ENCODE assay signal across 13 cellular contexts in the genomic region with DNA sequence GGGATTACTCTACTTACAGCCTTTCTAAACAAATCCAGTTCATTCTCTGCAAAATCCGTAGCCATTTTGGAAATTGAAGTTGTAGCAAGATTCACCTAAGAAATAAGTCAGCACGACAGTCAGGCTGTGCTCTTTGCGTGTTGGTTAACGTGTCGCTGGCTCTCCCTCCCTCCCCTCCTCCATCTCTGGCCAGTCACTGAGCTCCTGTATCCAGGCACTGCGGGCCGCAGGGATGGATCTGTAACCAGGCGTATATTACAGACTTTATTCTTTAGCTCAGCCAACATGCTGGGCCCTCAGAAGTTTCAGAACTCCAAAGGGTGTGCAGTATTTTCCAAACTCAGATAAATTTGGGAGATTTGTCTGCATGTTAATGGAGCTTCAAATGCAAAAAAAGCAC. TPM values are rescaled to one million over a fixed set of nuclear protein-coding genes. Genes with fewer than 3 reads are reported as not detected.
A peak's percentile ranks its signal among the peaks of the same experiment; 100 is the strongest.
DNase-seq lines count a peak whose midpoint lies in the region; ATAC-seq and TF ChIP-seq lines count a peak whose summit lies in the region.
"Had no signal": no experiment of that assay in that cellular context is flagged by ENCODE, and none has a peak within 500 bp of the region (broad histone marks: within the 10 kb centered on the region; RNA-seq: fewer than 3 reads in every experiment).

No MANE protein-coding gene starts in this region.

- H3K4me2 ChIP-seq in OCI-LY3 (ENCODE audit: low read length) = peak overlapping the region; percentile 89; the same call in 1 of the 2 replicates
- H3K4me2 ChIP-seq: smooth muscle cell had no signal

- no peak overlapping the region; the same call in 1 of the 2 replicates for H3K9ac ChIP-seq in OCI-LY3 (ENCODE audit: low read length)
- H3K9ac ChIP-seq in colonic mucosa (ENCODE audit: low read depth in 2 of 2, low read length in 2 of 2) = no peak overlapping the region

- peaks cover 68% of the 10 kb centered on the region for H3K4me1 ChIP-seq in OCI-LY3 (ENCODE audit: low read length)
- H3K4me1 ChIP-seq in colonic mucosa = peaks cover 37% of the 10 kb centered on the region
- peaks cover 39 to 85% (median 65%) of the 10 kb centered on the region in 4 donors for H3K4me1 ChIP-seq in stomach

- no peak for DNase-seq in activated T-cell treated with anti-CD3 and anti-CD28 coated beads, Interleukin-2, amount 50 U/mL, for 24 hours
- no peak for DNase-seq in activated T-cell treated with anti-CD3 and anti-CD28 coated beads, Interleukin-2, amount 50 U/mL, for 4 hours
- no peak for DNase-seq in colonic mucosa
- DNase-seq in stomach = no peak
- no peak for DNase-seq in AG20443 (ENCODE audit: low spot score)
- no peak for DNase-seq in SIG-M5 treated with dmso at 0.1 percent for 504 hours (lab: John Stamatoyannopoulos, UW; ENCODE audit: unreplicated experiment)
- DNase-seq in OCI-M2 (lab: John Stamatoyannopoulos, UW; ENCODE audit: unreplicated experiment) = no peak
- DNase-seq: activated T-cell treated with anti-CD3 and anti-CD28 coated beads, Interleukin-2, amount 50 U/mL, for 48 hours; central memory CD4-positive, alpha-beta T cell; NCI-H510A treated with DMSO at 0.1 percent for 48 hours had no signal

- no peaks in the 10 kb centered on the region for H4K20me1 ChIP-seq in OCI-LY3 (ENCODE audit: insufficient read depth, low read length)

- H3K27me3 Mint-ChIP-seq in activated T-cell treated with anti-CD3 and anti-CD28 coated beads, Interleukin-2, amount 50 U/mL, for 24 hours = no peaks in the 10 kb centered on the region
- H3K27me3 Mint-ChIP-seq in activated T-cell treated with anti-CD3 and anti-CD28 coated beads, Interleukin-2, amount 50 U/mL, for 4 hours (ENCODE audit: low read depth) = no peaks in the 10 kb centered on the region

- no peak for TF ChIP-seq POLR2A in stomach (IDR thresholded peaks at IDR 0.05)

- H2AFZ ChIP-seq in OCI-LY3 (ENCODE audit: low read depth, low read length) = no peak overlapping the region

- no peaks in the 10 kb centered on the region for H3K9me3 Mint-ChIP-seq in activated T-cell treated with anti-CD3 and anti-CD28 coated beads, Interleukin-2, amount 50 U/mL, for 24 hours
- no peaks in the 10 kb centered on the region for H3K9me3 Mint-ChIP-seq in activated T-cell treated with anti-CD3 and anti-CD28 coated beads, Interleukin-2, amount 50 U/mL, for 4 hours

- H3K79me2 ChIP-seq in OCI-LY3 (ENCODE audit: low read length) = no peaks in the 10 kb centered on the region

- intact Hi-C loops in colonic mucosa (cut with DNase I) (loop anchor here (5.0 kb wide), 1 partner anchor 133 kb away; no protein-coding TSS in a partner anchor), stomach (cut with DNase I; ENCODE audit: low total_unique reads) (no loop called here)

- H3K4me3 ChIP-seq in OCI-LY3 (ENCODE audit: low read length) (no peak overlapping the region), colonic mucosa (no peak overlapping the region), stomach (no peak overlapping the region)
- H3K4me3 ChIP-seq: smooth muscle cell, tibial artery had no signal

- no peak for ATAC-seq in activated T-cell treated with anti-CD3 and anti-CD28 coated beads, Interleukin-2, amount 50 U/mL, for 4 hours

- H3K9me3 ChIP-seq in OCI-LY3 (ENCODE audit: insufficient read depth, low read length) (no peaks in the 10 kb centered on the region; the same call in 1 of the 2 replicates), colonic mucosa (no peaks in the 10 kb centered on the region), stomach (no peaks in the 10 kb centered on the region)
- H3K9me3 ChIP-seq: tibial artery had no signal

- H3K27ac ChIP-seq in OCI-LY3 (ENCODE audit: low read length) (no peak overlapping the region), colonic mucosa (peak overlapping the region; percentile 71), stomach (peak overlapping the region in 4 of 5 donors; percentile 73 to 86 (median 84))

- H3K36me3 ChIP-seq in OCI-LY3 (replicated peaks; ENCODE audit: low read depth, low read length) (peaks cover 5% of the 10 kb centered on the region), colonic mucosa (no peaks in the 10 kb centered on the region), stomach (peaks cover 0 to 49% (median 40%) of the 10 kb centered on the region in 4 donors)

- TF ChIP-seq EP300 in stomach (IDR thresholded peaks at IDR 0.05) = no peak

- H3K36me3 Mint-ChIP-seq in activated T-cell treated with anti-CD3 and anti-CD28 coated beads, Interleukin-2, amount 50 U/mL, for 24 hours (ENCODE audit: low read depth) = peaks cover 78% of the 10 kb centered on the region
- peaks cover 13% of the 10 kb centered on the region for H3K36me3 Mint-ChIP-seq in activated T-cell treated with anti-CD3 and anti-CD28 coated beads, Interleukin-2, amount 50 U/mL, for 4 hours (ENCODE audit: insufficient read depth)

- H3K4me1 Mint-ChIP-seq in activated T-cell treated with anti-CD3 and anti-CD28 coated beads, Interleukin-2, amount 50 U/mL, for 24 hours (ENCODE audit: low read depth) = peaks cover 96% of the 10 kb centered on the region
- peaks cover 94% of the 10 kb centered on the region for H3K4me1 Mint-ChIP-seq in activated T-cell treated with anti-CD3 and anti-CD28 coated beads, Interleukin-2, amount 50 U/mL, for 4 hours (ENCODE audit: low read depth)

- no peaks in the 10 kb centered on the region for H3K27me3 ChIP-seq in OCI-LY3 (ENCODE audit: low read depth, low read length)
- no peaks in the 10 kb centered on the region for H3K27me3 ChIP-seq in colonic mucosa
- H3K27me3 ChIP-seq in stomach = no peaks in the 10 kb centered on the region
- H3K27me3 ChIP-seq: tibial artery had no signal

- 84 to 96% (median 91%) methylated on average over 8 of the region's 8 CpGs for WGBS in stomach, 5 donors

- peak overlapping the region; percentile 41 for H3K4me3 Mint-ChIP-seq in activated T-cell treated with anti-CD3 and anti-CD28 coated beads, Interleukin-2, amount 50 U/mL, for 24 hours
- H3K4me3 Mint-ChIP-seq in activated T-cell treated with anti-CD3 and anti-CD28 coated beads, Interleukin-2, amount 50 U/mL, for 4 hours = no peak overlapping the region

- H3K27ac Mint-ChIP-seq in activated T-cell treated with anti-CD3 and anti-CD28 coated beads, Interleukin-2, amount 50 U/mL, for 24 hours = peak overlapping the region; percentile 100

- TF ChIP-seq CTCF in OCI-LY3 (IDR thresholded peaks at IDR 0.05; ENCODE audit: low read depth, low read length) = no peak
- TF ChIP-seq CTCF in colonic mucosa (IDR thresholded peaks at IDR 0.05) = no peak
- TF ChIP-seq CTCF in stomach (IDR thresholded peaks at IDR 0.05) = no peak

RNA-seq across cellular contexts. Expression of gene KDM8, which starts 30.8 kb away (rescaled TPM):
- total RNA-seq in activated T-cell treated with anti-CD3 and anti-CD28 coated beads, Interleukin-2, amount 50 U/mL, for 4 hours = 10 to 100 TPM in 1 of 3 donors, 1 to 10 TPM in 2; 8.8 to 10.7 (median 8.9) TPM
- 1 to 10 TPM; 5.2 to 7.1 TPM for total RNA-seq in colonic mucosa
- total RNA-seq in stomach = 10 to 100 TPM in 1 of 5 donors, 1 to 10 TPM in 4; 1.4 to 58.3 (median 3.1) TPM
- polyA plus RNA-seq in stomach = 1 to 10 TPM; 2.7 to 3.5 (median 2.7) TPM

RNA-seq across cellular contexts. Expression of gene NSMCE1, which starts 34.4 kb away (rescaled TPM):
- 100 to 1,000 TPM; 109 to 111 (median 111) TPM for total RNA-seq in activated T-cell treated with anti-CD3 and anti-CD28 coated beads, Interleukin-2, amount 50 U/mL, for 4 hours
- total RNA-seq in colonic mucosa (10 to 100 TPM; 37.6 to 58.2 TPM), stomach (100 to 1,000 TPM in 1 of 5 donors, 10 to 100 TPM in 3, 1 to 10 TPM in 1; 9.3 to 120 (median 24.1) TPM)
- polyA plus RNA-seq in stomach = 10 to 100 TPM; 53.5 to 67.0 (median 66.0) TPM
